Comparison of ENCODE assay signal across 9 cellular contexts in the genomic region with DNA sequence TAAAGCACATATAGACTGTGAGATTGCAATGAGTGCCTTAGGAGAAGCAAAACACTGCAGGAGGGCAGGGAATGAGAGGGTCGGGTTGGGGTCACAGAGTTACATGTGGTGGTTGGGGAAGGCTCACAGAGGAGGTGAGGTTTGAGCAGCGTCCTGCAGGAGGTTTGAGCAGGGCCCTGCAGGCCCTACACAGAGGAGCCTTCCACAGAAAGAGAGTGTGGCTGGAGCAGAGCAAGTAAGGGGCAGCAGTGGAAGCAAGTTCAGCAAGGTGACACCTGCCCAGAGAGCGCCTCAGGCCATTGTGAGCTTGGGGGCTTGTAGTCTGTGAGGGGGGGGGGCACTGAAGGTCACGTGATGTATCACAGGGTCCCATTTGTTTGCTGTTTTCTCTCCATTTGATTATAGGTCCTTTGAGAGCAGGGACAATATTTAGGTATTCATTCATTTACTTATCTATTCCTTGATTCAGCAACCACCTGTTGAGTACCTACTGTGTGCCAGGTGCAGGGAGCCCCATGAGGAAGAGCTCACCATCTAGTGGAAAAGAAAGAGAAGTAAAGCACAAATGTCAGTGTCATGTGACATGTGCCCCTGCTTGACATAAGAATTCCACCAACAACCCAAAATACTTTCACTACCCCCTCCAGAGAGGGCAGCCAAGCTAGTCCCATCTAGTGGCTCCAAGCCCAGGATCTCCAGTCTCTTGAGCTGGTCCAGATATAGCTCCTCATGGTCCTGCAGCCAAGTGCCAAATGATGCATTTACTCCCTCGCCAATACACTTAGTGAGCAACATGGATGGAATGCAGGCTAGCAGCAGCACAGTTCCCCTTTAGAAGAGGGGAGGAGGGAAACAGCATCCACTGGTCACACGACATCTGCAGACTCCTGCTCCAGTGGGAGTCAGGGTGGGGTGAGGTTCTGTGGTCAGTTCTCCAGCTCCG. TPM values are rescaled to one million over a fixed set of nuclear protein-coding genes. Genes with fewer than 3 reads are reported as not detected.
A peak's percentile ranks its signal among the peaks of the same experiment; 100 is the strongest.
DNase-seq lines count a peak whose midpoint lies in the region; ATAC-seq and TF ChIP-seq lines count a peak whose summit lies in the region.
"Had no signal": no experiment of that assay in that cellular context is flagged by ENCODE, and none has a peak within 500 bp of the region (broad histone marks: within the 10 kb centered on the region; RNA-seq: fewer than 3 reads in every experiment).

No MANE protein-coding gene starts in this region.

- no peak for TF ChIP-seq POLR2A in uterus (IDR thresholded peaks at IDR 0.05)

- no peaks in the 10 kb centered on the region for H3K36me3 Mint-ChIP-seq in activated T-cell treated with anti-CD3 and anti-CD28 coated beads, Interleukin-2, amount 50 U/mL, for 24 hours (ENCODE audit: low read depth)
- no peaks in the 10 kb centered on the region for H3K36me3 Mint-ChIP-seq in activated T-cell treated with anti-CD3 and anti-CD28 coated beads, Interleukin-2, amount 50 U/mL, for 72 hours (ENCODE audit: insufficient read depth in 2 of 2)

- TF ChIP-seq CTCF in uterus (IDR thresholded peaks at IDR 0.05): no peak

- no peaks in the 10 kb centered on the region for H3K9me3 Mint-ChIP-seq in activated T-cell treated with anti-CD3 and anti-CD28 coated beads, Interleukin-2, amount 50 U/mL, for 24 hours
- H3K9me3 Mint-ChIP-seq in activated T-cell treated with anti-CD3 and anti-CD28 coated beads, Interleukin-2, amount 50 U/mL, for 72 hours: peaks cover 0 to 2% of the 10 kb centered on the region in 2 donors

- no peak overlapping the region for H3K4me3 ChIP-seq in uterus

- peaks cover 0 to 4% of the 10 kb centered on the region in 2 donors for H3K4me1 ChIP-seq in uterus

- H3K9me3 ChIP-seq in uterus: no peaks in the 10 kb centered on the region

- no peaks in the 10 kb centered on the region for H3K36me3 ChIP-seq in uterus

- peak; percentile 6 for DNase-seq in activated T-cell treated with anti-CD3 and anti-CD28 coated beads, Interleukin-2, amount 50 U/mL, for 24 hours
- no peak for DNase-seq in activated T-cell treated with anti-CD3 and anti-CD28 coated beads, Interleukin-2, amount 50 U/mL, for 72 hours
- peak; percentile 58 to 68 for DNase-seq in T47D (ENCODE audit: low read depth in 1 of 2, low spot score in 1 of 2)
- DNase-seq in left colon: peak; percentile 19 to 54
- peak; percentile 75 to 81 for DNase-seq in uterus
- DNase-seq in DMS153 (lab: John Stamatoyannopoulos, UW): no peak
- DNase-seq in KBM-7: no peak
- DNase-seq in SHP77 treated with DMSO at 0.1 percent for 48 hours (lab: John Stamatoyannopoulos, UW): no peak

- in situ Hi-C loops in T47D (cut with HindIII; ENCODE audit: low pct_unique_long_range_greater_than_20kb, low sequenced_read_pairs) (no loop called here), KBM-7 (cut with MboI; ENCODE audit: low pct_unique_long_range_greater_than_20kb, low sequenced_read_pairs) (no loop called here)

- no peak for ATAC-seq in activated T-cell treated with anti-CD3 and anti-CD28 coated beads, Interleukin-2, amount 50 U/mL, for 72 hours (replicated peaks in 1 of 2)
- peak; percentile 19 for ATAC-seq in left colon

- no peaks in the 10 kb centered on the region for H3K27me3 Mint-ChIP-seq in activated T-cell treated with anti-CD3 and anti-CD28 coated beads, Interleukin-2, amount 50 U/mL, for 24 hours
- H3K27me3 Mint-ChIP-seq in activated T-cell treated with anti-CD3 and anti-CD28 coated beads, Interleukin-2, amount 50 U/mL, for 72 hours (ENCODE audit: low read depth): no peaks in the 10 kb centered on the region

- no peaks in the 10 kb centered on the region for H3K4me1 Mint-ChIP-seq in activated T-cell treated with anti-CD3 and anti-CD28 coated beads, Interleukin-2, amount 50 U/mL, for 24 hours (ENCODE audit: low read depth)
- H3K4me1 Mint-ChIP-seq in activated T-cell treated with anti-CD3 and anti-CD28 coated beads, Interleukin-2, amount 50 U/mL, for 72 hours (ENCODE audit: low read depth): no peaks in the 10 kb centered on the region

- intact Hi-C loops in left colon (cut with DNase I, micrococcal nuclease) (no loop called here), uterus (cut with DNase I; ENCODE audit: low total_unique reads) (no loop called here)

- H3K4me3 Mint-ChIP-seq in activated T-cell treated with anti-CD3 and anti-CD28 coated beads, Interleukin-2, amount 50 U/mL, for 24 hours: no peak overlapping the region
- no peak overlapping the region for H3K4me3 Mint-ChIP-seq in activated T-cell treated with anti-CD3 and anti-CD28 coated beads, Interleukin-2, amount 50 U/mL, for 72 hours
- H3K4me3 Mint-ChIP-seq: B cell had no signal

- H3K27me3 ChIP-seq in uterus: no peaks in the 10 kb centered on the region

- H3K27ac Mint-ChIP-seq in activated T-cell treated with anti-CD3 and anti-CD28 coated beads, Interleukin-2, amount 50 U/mL, for 24 hours: no peak overlapping the region
- no peak overlapping the region for H3K27ac Mint-ChIP-seq in activated T-cell treated with anti-CD3 and anti-CD28 coated beads, Interleukin-2, amount 50 U/mL, for 72 hours
- H3K27ac Mint-ChIP-seq: B cell had no signal

- peak overlapping the region; percentile 64 to 81 for H3K27ac ChIP-seq in uterus

RNA-seq across cellular contexts. Expression of gene GALNT16, which starts 56.8 kb away (rescaled TPM):
- under 1 TPM; 0.05 to 0.21 TPM for total RNA-seq in activated T-cell treated with anti-CD3 and anti-CD28 coated beads, Interleukin-2, amount 50 U/mL, for 72 hours
- total RNA-seq in left colon: 1 to 10 TPM; 1.3 to 1.7 TPM
- 10 to 100 TPM in 3 of 4 donors, 1 to 10 TPM in 1; 2.1 to 35.9 (median 11.5) TPM for total RNA-seq in uterus

Comparison
In these comparisons a context has a peak if more than half of its experiments do, and no peak if none do; other contexts are left out.
1. DNase-seq: peak in activated T-cell treated with anti-CD3 and anti-CD28 coated beads, Interleukin-2, amount 50 U/mL, for 24 hours (single experiment), T47D (2 of 2), left colon (2 of 2) and uterus (2 of 2); none in activated T-cell treated with anti-CD3 and anti-CD28 coated beads, Interleukin-2, amount 50 U/mL, for 72 hours (0 of 2), DMS153 (single experiment), KBM-7 (single experiment) and SHP77 treated with DMSO at 0.1 percent for 48 hours (single experiment).